8 cellular contexts compared by ENCODE assay signal in genomic region chr7:82444220-82445049, GRCh38. TPM values are rescaled to one million over a fixed set of nuclear protein-coding genes. Genes with fewer than 3 reads are reported as not detected.
DNase-seq lines count a peak whose midpoint lies in the region; ATAC-seq and TF ChIP-seq lines count a peak whose summit lies in the region.

No MANE protein-coding gene starts in this region.

- in situ Hi-C loops in astrocyte of the spinal cord (cut with HindIII; ENCODE audit: low sequenced_read_pairs), result no loop called here

- DNase-seq in NCI-H2081 treated with DMSO at 0.1 percent for 48 hours (lab: John Stamatoyannopoulos, UW) (peak; percentile 93), astrocyte of the spinal cord (ENCODE audit: low read depth, low spot score) (no peak), left lung (peak in 1 of 2 donors; percentile 49), substantia nigra (lab: John Stamatoyannopoulos, UW) (peak in 22 of 49 donors; percentile 3 to 70 (median 44)), kidney tubule cell (ENCODE audit: low spot score) (no peak)
- DNase-seq in activated CD4-positive, alpha-beta T cell treated with anti-CD3 and anti-CD28 coated beads, Interleukin-2, amount 50 U/mL, for 1 hour, result no peak

- peak overlapping the region; percentile 78 for H3K4me3 ChIP-seq in astrocyte of the spinal cord (ENCODE audit: low read depth, low read length)
- peak overlapping the region; percentile 38 to 47 for H3K4me3 ChIP-seq in left lung

- no peaks in the 10 kb centered on the region for H3K36me3 ChIP-seq in left lung

- intact Hi-C loops in left lung (cut with DNase I), result no loop called here

- H3K9me3 ChIP-seq in left lung, result no peaks in the 10 kb centered on the region

- TF ChIP-seq CTCF in astrocyte of the spinal cord (IDR thresholded peaks at IDR 0.05; ENCODE audit: low read depth, low read length) (peak; percentile 9), left lung (IDR thresholded peaks at IDR 0.05) (no peak)

- ATAC-seq in GM18502 (IDR thresholded peaks at IDR 0.05; ENCODE audit: poor library complexity, unreplicated experiment) (peak; percentile 12), left lung (peak; percentile 51), HG02763 (IDR thresholded peaks at IDR 0.05; ENCODE audit: unreplicated experiment) (no peak)

- H3K27ac ChIP-seq in left lung (peak overlapping the region; percentile 65 to 69), substantia nigra (ENCODE audit: low read depth, low read length, poor library complexity, severe bottlenecking) (peak overlapping the region; percentile 89)

- H3K4me1 ChIP-seq in left lung, result peaks cover 0 to 9% of the 10 kb centered on the region in 2 donors

- H3K27me3 ChIP-seq in left lung, result peaks cover 0 to 83% of the 10 kb centered on the region in 2 donors

RNA-seq across cellular contexts. Expression of gene CACNA2D1, which starts 0.9 kb away (rescaled TPM):
- 10 to 100 TPM; 10.7 to 11.5 TPM for total RNA-seq in left lung
